7 cellular contexts compared by ENCODE assay signal in genomic region chr5:149442563-149443182, GRCh38.
DNase-seq lines count a peak whose midpoint lies in the region; ATAC-seq and TF ChIP-seq lines count a peak whose summit lies in the region.

No MANE protein-coding gene starts in this region.

- H3K27me3 ChIP-seq in lung (ENCODE audit: control insufficient read depth, insufficient read depth) = no peaks in the 10 kb centered on the region

- no peaks in the 10 kb centered on the region for H3K9me3 Mint-ChIP-seq in activated CD4-positive, alpha-beta memory T cell treated with anti-CD3 and anti-CD28 coated beads for 36 hours

- H3K36me3 Mint-ChIP-seq in activated CD4-positive, alpha-beta memory T cell treated with anti-CD3 and anti-CD28 coated beads for 36 hours = no peaks in the 10 kb centered on the region

- TF ChIP-seq CTCF in GM12872 (IDR thresholded peaks at IDR 0.05; ENCODE audit: insufficient read depth, low read depth, low read length) (peak; percentile 95), lung (IDR thresholded peaks at IDR 0.05; ENCODE audit: control extremely low read depth, extremely low read depth) (peak; percentile 84)

- H3K36me3 ChIP-seq in lung (ENCODE audit: control insufficient read depth in 2 of 2, insufficient read depth in 2 of 2, low read length in 2 of 2) = no peaks in the 10 kb centered on the region

- no peak overlapping the region for H3K4me3 ChIP-seq in lung

- 44 to 51% methylated on average over 17 of the region's 17 CpGs for WGBS in lung, 2 donors

- no peak overlapping the region for H3K4me3 Mint-ChIP-seq in activated CD4-positive, alpha-beta memory T cell treated with anti-CD3 and anti-CD28 coated beads for 36 hours

- CTCF ChIA-PET in activated CD4-positive, alpha-beta memory T cell treated with anti-CD3 and anti-CD28 coated beads for 36 hours (lab: Charles Lee) = interaction anchor here (0.6 to 3.5 kb wide), 26 partner anchors 9 to 176 kb away, joined by 3 to 38 read pairs (median 4); partner anchors contain the start of gene CSNK1A1

- no peak overlapping the region for H3K27ac Mint-ChIP-seq in activated CD4-positive, alpha-beta memory T cell treated with anti-CD3 and anti-CD28 coated beads for 36 hours

- POLR2A ChIA-PET in activated CD4-positive, alpha-beta memory T cell treated with anti-CD3 and anti-CD28 coated beads for 36 hours (lab: Charles Lee) = no interaction called here

- intact Hi-C loops in activated CD4-positive, alpha-beta memory T cell treated with anti-CD3 and anti-CD28 coated beads for 36 hours (cut with micrococcal nuclease) = loop anchor here (1.0 to 2.0 kb wide), 2 partner anchors 122 to 176 kb away; no protein-coding TSS in a partner anchor

- DNase-seq in NCI-H446 treated with DMSO at 0.1 percent for 48 hours (lab: John Stamatoyannopoulos, UW) (peak; percentile 22), dermis blood vessel endothelial cell (peak; percentile 87), lung (ENCODE audit: low spot score) (peak; percentile 84)
- DNase-seq in activated CD4-positive, alpha-beta memory T cell treated with anti-CD3 and anti-CD28 coated beads for 36 hours = peak; percentile 85
- DNase-seq in stimulated activated CD4-positive, alpha-beta T cell treated with anti-CD3 and anti-CD28 coated beads, TNF-alpha, amount 100 ng/mL, for 4 hours (ENCODE audit: low read depth in 3 of 3) = peak; percentile 47 to 51 (median 49)

- H3K27me3 Mint-ChIP-seq in activated CD4-positive, alpha-beta memory T cell treated with anti-CD3 and anti-CD28 coated beads for 36 hours = no peaks in the 10 kb centered on the region

- H3K9me3 ChIP-seq in lung (ENCODE audit: control insufficient read depth in 2 of 2, insufficient read depth in 1 of 2, low read length in 1 of 2) = no peaks in the 10 kb centered on the region

- H3K27ac ChIP-seq in lung (ENCODE audit: low read depth in 1 of 2, low read length in 1 of 2) = peak overlapping the region; percentile 13 to 83

- peaks cover 23% of the 10 kb centered on the region for H3K4me1 Mint-ChIP-seq in activated CD4-positive, alpha-beta memory T cell treated with anti-CD3 and anti-CD28 coated beads for 36 hours (ENCODE audit: low read depth)

- H3K4me1 ChIP-seq in lung (ENCODE audit: control insufficient read depth in 2 of 2, insufficient read depth in 2 of 2, low read length in 2 of 2) = no peaks in the 10 kb centered on the region

- ATAC-seq in HG02678 (IDR thresholded peaks at IDR 0.05; ENCODE audit: unreplicated experiment) (peak; percentile 75), lung (ENCODE audit: insufficient read depth, low FRiP score) (peak; percentile 85)

Comparison
In these comparisons a context has a peak if more than half of its experiments do, and no peak if none do; other contexts are left out.
1. DNase-seq: peak in every context shown above with its lines; median percentile 87 in dermis blood vessel endothelial cell; 85 in activated CD4-positive, alpha-beta memory T cell treated with anti-CD3 and anti-CD28 coated beads for 36 hours; 84 in lung; 49 in stimulated activated CD4-positive, alpha-beta T cell treated with anti-CD3 and anti-CD28 coated beads, TNF-alpha, amount 100 ng/mL, for 4 hours; 22 in NCI-H446 treated with DMSO at 0.1 percent for 48 hours.